In the genomic region with DNA sequence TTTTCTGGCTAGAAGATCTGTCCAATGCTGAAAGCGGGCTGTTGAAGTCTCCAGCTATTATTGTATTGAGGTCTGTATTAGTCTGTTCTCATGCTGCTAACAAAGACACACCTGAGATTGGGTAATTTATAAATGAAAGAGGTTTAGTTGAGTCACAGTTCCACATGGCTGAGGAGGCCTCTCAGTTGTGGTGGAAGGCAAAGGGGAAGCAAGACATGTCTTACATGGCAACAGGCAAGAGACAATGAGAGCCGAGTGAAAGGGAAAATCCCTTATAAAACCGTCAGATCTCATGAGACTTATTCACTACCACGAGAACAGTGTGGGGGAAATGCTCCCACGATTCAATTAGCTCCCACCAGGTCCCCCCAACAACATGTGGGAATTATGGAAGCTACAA, we compare ENCODE assay signal across 16 cellular contexts.
"Had no signal": no experiment of that assay in that cellular context is flagged by ENCODE, and none has a peak within 500 bp of the region (broad histone marks: within the 10 kb centered on the region; RNA-seq: fewer than 3 reads in every experiment).

No MANE protein-coding gene starts in this region.

- H3K4me3 ChIP-seq: adrenal gland, hepatocyte, left ventricle myocardium inferior, psoas muscle, right lobe of liver, upper lobe of left lung had no signal

- DNase-seq: activated CD4-positive, alpha-beta memory T cell treated with anti-CD3 and anti-CD28 coated beads for 36 hours; activated naive CD4-positive, alpha-beta T cell treated with anti-CD3 and anti-CD28 coated beads for 36 hours; activated T-cell treated with anti-CD3 and anti-CD28 coated beads, Interleukin-2, amount 50 U/mL, for 72 hours; adrenal gland; cortex of kidney; effector CD8-positive, alpha-beta T cell; kidney; left ventricle myocardium inferior; mesenchymal stem cell; psoas muscle; right lobe of liver; stimulated activated CD4-positive, alpha-beta T cell treated with anti-CD3 and anti-CD28 coated beads, Interleukin-1b, Interleukin-23, amount 100 ng/mL, for 48 hours; stimulated activated naive CD4-positive, alpha-beta T cell treated with Interleukin-2 at 50 U/mL for 16 hours; T-helper 2 cell; upper lobe of left lung had no signal

- ATAC-seq: activated T-cell treated with anti-CD3 and anti-CD28 coated beads, Interleukin-2, amount 50 U/mL, for 72 hours; psoas muscle; right lobe of liver had no signal
